Comparison of ENCODE assay signal across 8 cellular contexts in genomic region chr10:135601-136464, GRCh38. TPM values are rescaled to one million over a fixed set of nuclear protein-coding genes. Genes with fewer than 3 reads are reported as not detected.
DNase-seq lines count a peak whose midpoint lies in the region; ATAC-seq and TF ChIP-seq lines count a peak whose summit lies in the region.

No MANE protein-coding gene starts in this region.

- H3K9me3 ChIP-seq in SJCRH30 (replicated peaks) (no peaks in the 10 kb centered on the region), ovary (no peaks in the 10 kb centered on the region), tibial artery (no peaks in the 10 kb centered on the region)

- H3K27me3 Mint-ChIP-seq in activated naive CD8-positive, alpha-beta T cell = no peaks in the 10 kb centered on the region

- H3K27me3 ChIP-seq in SJCRH30 (no peaks in the 10 kb centered on the region), ovary (no peaks in the 10 kb centered on the region), tibial artery (no peaks in the 10 kb centered on the region)

- ATAC-seq in GM19351 (IDR thresholded peaks at IDR 0.05; ENCODE audit: unreplicated experiment) (peak; percentile 28), HG03457 (IDR thresholded peaks at IDR 0.05; ENCODE audit: unreplicated experiment) (peak; percentile 23), Right ventricle myocardium inferior (peak; percentile 49)

- peaks cover 49% of the 10 kb centered on the region for H3K4me1 Mint-ChIP-seq in activated naive CD8-positive, alpha-beta T cell (ENCODE audit: low read depth)

- WGBS in ovary, 3 donors = 0% methylated on average over 26 to 112 of the region's 112 CpGs

- DNase-seq in CD1c-positive myeloid dendritic cell (ENCODE audit: extremely low spot score) (peak; percentile 65), SJCRH30 (peak; percentile 46 to 55), Right ventricle myocardium inferior (ENCODE audit: missing footprints) (peak; percentile 85), ovary (peak; percentile 67 to 83 (median 75)), tibial artery (peak; percentile 62 to 85)

- H3K36me3 ChIP-seq in SJCRH30 (no peaks in the 10 kb centered on the region), ovary (no peaks in the 10 kb centered on the region), tibial artery (no peaks in the 10 kb centered on the region)

- peak overlapping the region; percentile 73 for H3K27ac ChIP-seq in SJCRH30
- H3K27ac ChIP-seq in ovary = peak overlapping the region; percentile 99 to 100
- H3K27ac ChIP-seq in tibial artery = peak overlapping the region; percentile 94 to 98

- H3K4me1 ChIP-seq in SJCRH30 = peaks cover 3% of the 10 kb centered on the region
- H3K4me1 ChIP-seq in ovary (ENCODE audit: insufficient read depth) = peaks cover 10% of the 10 kb centered on the region
- H3K4me1 ChIP-seq in tibial artery = peaks cover 0 to 43% (median 20%) of the 10 kb centered on the region in 4 donors

- intact Hi-C loops in Right ventricle myocardium inferior (cut with DNase I) = no loop called here
- intact Hi-C loops in ovary (cut with DNase I) = no loop called here
- intact Hi-C loops in tibial artery (cut with DNase I; ENCODE audit: low total_unique reads) = no loop called here

- TF ChIP-seq EP300 in ovary (IDR thresholded peaks at IDR 0.05) = no peak

- TF ChIP-seq CTCF in ovary (IDR thresholded peaks at IDR 0.05) (no peak), tibial artery (IDR thresholded peaks at IDR 0.05) (no peak)

- peak overlapping the region; percentile 90 for H3K27ac Mint-ChIP-seq in activated naive CD8-positive, alpha-beta T cell

- peak overlapping the region; percentile 92 for H3K4me3 Mint-ChIP-seq in activated naive CD8-positive, alpha-beta T cell

- H3K36me3 Mint-ChIP-seq in activated naive CD8-positive, alpha-beta T cell = no peaks in the 10 kb centered on the region

- no peak for TF ChIP-seq POLR2A in ovary (IDR thresholded peaks at IDR 0.05)

- H3K4me3 ChIP-seq in SJCRH30 (peak overlapping the region; percentile 84), ovary (peak overlapping the region; percentile 58), tibial artery (peak overlapping the region; percentile 72 to 93)

- no peaks in the 10 kb centered on the region for H3K9me3 Mint-ChIP-seq in activated naive CD8-positive, alpha-beta T cell (ENCODE audit: low read depth)

RNA-seq across cellular contexts. Expression of gene ZMYND11, which starts 0.6 kb away (rescaled TPM):
- 32.6 and 34.9 TPM in 2 replicates for total RNA-seq in SJCRH30 (2014; rRNA removed; shearing (Covaris generic))
- total RNA-seq in Right ventricle myocardium inferior (68.3 TPM), ovary (10 to 100 TPM; 48.4 to 93.6 (median 83.5) TPM)
- polyA plus RNA-seq in ovary = 10 to 100 TPM; 50.7 to 92.4 TPM

Comparison
In these comparisons a context has a peak if more than half of its experiments do, and no peak if none do; other contexts are left out.
1. Peak in every context shown above with its lines: DNase-seq, ATAC-seq, H3K4me3 ChIP-seq and H3K27ac ChIP-seq.